In the genomic region with DNA sequence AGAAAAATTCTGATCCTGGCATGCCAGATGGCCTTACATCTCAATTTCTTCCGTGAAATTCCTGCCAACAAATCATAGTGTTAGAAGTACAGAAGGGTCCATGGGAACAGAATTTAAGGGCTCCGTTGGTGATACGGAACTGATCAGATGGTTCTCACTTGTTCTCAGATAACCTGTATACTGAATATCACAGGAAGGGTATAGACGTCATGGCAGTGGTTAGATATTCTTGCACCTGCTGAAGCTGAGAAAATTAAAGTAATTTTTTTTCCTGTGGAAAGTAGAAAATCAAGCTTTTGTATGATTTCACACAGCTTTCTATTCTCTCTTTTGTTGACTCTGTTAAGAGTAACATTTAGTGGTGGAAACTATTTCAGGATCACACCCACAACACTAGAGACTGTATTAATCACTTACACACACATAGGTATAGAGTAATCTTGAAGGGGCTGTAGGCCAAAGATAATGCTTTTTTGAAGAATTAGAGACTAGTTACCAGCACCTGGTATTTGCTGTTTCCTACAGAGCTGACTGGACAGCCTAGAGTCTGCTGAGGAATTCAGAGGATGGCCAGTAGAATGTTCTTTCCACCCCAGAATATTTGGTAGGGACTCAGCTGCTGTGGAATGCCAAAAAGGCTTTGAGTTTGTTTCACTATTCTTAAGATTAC, we compare ENCODE assay signal across 12 cellular contexts. TPM values are rescaled to one million over a fixed set of nuclear protein-coding genes. Genes with fewer than 3 reads are reported as not detected.
DNase-seq lines count a peak whose midpoint lies in the region; ATAC-seq and TF ChIP-seq lines count a peak whose summit lies in the region.
"Had no signal": no experiment of that assay in that cellular context is flagged by ENCODE, and none has a peak within 500 bp of the region (broad histone marks: within the 10 kb centered on the region; RNA-seq: fewer than 3 reads in every experiment).

No MANE protein-coding gene starts in this region.

- ATAC-seq in omental fat pad (ENCODE audit: low FRiP score) (peak; percentile 48), GM18511 (IDR thresholded peaks at IDR 0.05; ENCODE audit: unreplicated experiment) (no peak)
- ATAC-seq: WTC11 had no signal

- TF ChIP-seq CTCF in omental fat pad (IDR thresholded peaks at IDR 0.05) = no peak

- DNase-seq in EH (ENCODE audit: low read depth) (peak; percentile 65), NCI-H524 (lab: John Stamatoyannopoulos, UW) (peak; percentile 35 to 74), dedifferentiated amniotic fluid mesenchymal stem cell (ENCODE audit: extremely low spot score) (peak; percentile 52), omental fat pad (ENCODE audit: low spot score) (no peak), DMS153 (lab: John Stamatoyannopoulos, UW) (no peak), T-helper 9 cell (no peak), glomerular visceral epithelial cell (ENCODE audit: extremely low spot score) (no peak)
- DNase-seq: DMS53; NCI-H1930; stimulated activated CD4-positive, alpha-beta T cell treated with anti-CD3 and anti-CD28 coated beads, Interleukin-4, amount 100 ng/mL, for 24 hours had no signal

RNA-seq across cellular contexts. Expression of gene TENT4B, which starts 7.5 kb away (rescaled TPM):
- 10 to 100 TPM; 10.7 to 15.6 (median 13.2) TPM for total RNA-seq in omental fat pad

Comparison
In these comparisons a context has a peak if more than half of its experiments do, and no peak if none do; other contexts are left out.
1. DNase-seq: peak in EH (single experiment), NCI-H524 (2 of 2) and dedifferentiated amniotic fluid mesenchymal stem cell (single experiment); none in omental fat pad (single experiment), DMS153 (single experiment), T-helper 9 cell (single experiment) and glomerular visceral epithelial cell (single experiment).